In the genomic region with DNA sequence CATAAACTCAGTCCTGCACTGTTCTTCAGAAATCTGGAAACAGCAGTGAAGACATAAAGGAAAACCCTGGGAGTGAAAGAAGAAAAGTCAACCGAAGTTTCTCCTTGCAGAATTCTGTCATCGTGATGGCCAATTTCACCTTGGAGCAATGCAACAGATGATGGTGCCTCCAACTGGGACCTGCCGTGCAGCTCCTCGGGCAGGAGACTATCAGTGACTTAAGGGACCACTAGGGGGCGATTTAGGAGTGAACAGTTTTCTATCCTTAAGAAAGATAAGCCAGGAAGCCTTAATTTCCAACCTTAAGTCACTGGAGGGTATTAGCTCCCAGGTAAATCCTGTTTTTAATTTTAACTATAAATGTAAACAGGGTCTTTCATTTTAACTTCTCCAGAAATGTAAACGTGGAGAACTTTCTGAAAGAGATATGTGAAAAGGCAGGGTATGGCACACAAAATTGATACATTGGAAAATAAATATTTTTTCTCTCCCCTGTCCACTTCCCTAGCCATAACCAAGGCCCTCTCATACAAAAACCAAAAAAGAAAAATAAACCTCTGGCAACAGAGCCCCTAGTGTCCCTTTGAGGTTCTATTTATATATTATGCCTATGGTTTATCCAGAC, we compare ENCODE assay signal across 9 cellular contexts.
A peak's percentile ranks its signal among the peaks of the same experiment; 100 is the strongest.
DNase-seq lines count a peak whose midpoint lies in the region; ATAC-seq and TF ChIP-seq lines count a peak whose summit lies in the region.
"Had no signal": no experiment of that assay in that cellular context is flagged by ENCODE, and none has a peak within 500 bp of the region (broad histone marks: within the 10 kb centered on the region; RNA-seq: fewer than 3 reads in every experiment).

No MANE protein-coding gene starts in this region.

- DNase-seq in AG20443 (ENCODE audit: low spot score): peak; percentile 65
- peak; percentile 33 for DNase-seq in NCI-H2227 treated with DMSO at 0.1 percent for 48 hours (lab: John Stamatoyannopoulos, UW)
- DNase-seq in activated naive CD4-positive, alpha-beta T cell treated with anti-CD3 and anti-CD28 coated beads, Interleukin-2, amount 50 U/mL, for 72 hours (ENCODE audit: low spot score in 2 of 2): peak in 1 of 2 donors; percentile 43
- DNase-seq in left cardiac atrium: peak; percentile 42
- DNase-seq in sciatic nerve (ENCODE audit: low spot score): no peak
- DNase-seq in GF-D8 (lab: John Stamatoyannopoulos, UW): no peak

- H3K9me3 Mint-ChIP-seq in activated naive CD4-positive, alpha-beta T cell treated with anti-CD3 and anti-CD28 coated beads, Interleukin-2, amount 50 U/mL, for 72 hours: no peaks in the 10 kb centered on the region
- H3K9me3 Mint-ChIP-seq: naive thymus-derived CD4-positive, alpha-beta T cell had no signal

- peak; percentile 52 for ATAC-seq in GM18505 (IDR thresholded peaks at IDR 0.05; ENCODE audit: unreplicated experiment)
- ATAC-seq in HG03095 (IDR thresholded peaks at IDR 0.05; ENCODE audit: unreplicated experiment): peak; percentile 57
- peak; percentile 47 to 65 for ATAC-seq in activated naive CD4-positive, alpha-beta T cell treated with anti-CD3 and anti-CD28 coated beads, Interleukin-2, amount 50 U/mL, for 72 hours
- peak; percentile 69 to 74 for ATAC-seq in left cardiac atrium
- peak; percentile 77 for ATAC-seq in sciatic nerve
- ATAC-seq: naive thymus-derived CD4-positive, alpha-beta T cell had no signal

- no peak overlapping the region for H3K27ac Mint-ChIP-seq in activated naive CD4-positive, alpha-beta T cell treated with anti-CD3 and anti-CD28 coated beads, Interleukin-2, amount 50 U/mL, for 72 hours
- H3K27ac Mint-ChIP-seq: naive thymus-derived CD4-positive, alpha-beta T cell had no signal

- H3K36me3 Mint-ChIP-seq in activated naive CD4-positive, alpha-beta T cell treated with anti-CD3 and anti-CD28 coated beads, Interleukin-2, amount 50 U/mL, for 72 hours: no peaks in the 10 kb centered on the region
- H3K36me3 Mint-ChIP-seq: naive thymus-derived CD4-positive, alpha-beta T cell had no signal

- intact Hi-C loops in left cardiac atrium (cut with DNase I) (loop anchor here in 1 of 2 donors (5.0 kb wide), 2 partner anchors 114 to 339 kb away; a partner anchor contains a TSS), sciatic nerve (cut with DNase I) (no loop called here)

- TF ChIP-seq POLR2A in GM18505 (IDR thresholded peaks at IDR 0.05; ENCODE audit: borderline replicate concordance, extremely low read depth, insufficient read depth, insufficient read length): no peak

Comparison
In these comparisons a context has a peak if more than half of its experiments do, and no peak if none do; other contexts are left out.
1. DNase-seq: peak in AG20443 (single experiment), NCI-H2227 treated with DMSO at 0.1 percent for 48 hours (single experiment) and left cardiac atrium (single experiment); none in sciatic nerve (single experiment) and GF-D8 (single experiment).
2. Peak in every context shown above with its lines, with median percentiles within 50 percentile points of each other: ATAC-seq.